20 cellular contexts compared by ENCODE assay signal in the genomic region with DNA sequence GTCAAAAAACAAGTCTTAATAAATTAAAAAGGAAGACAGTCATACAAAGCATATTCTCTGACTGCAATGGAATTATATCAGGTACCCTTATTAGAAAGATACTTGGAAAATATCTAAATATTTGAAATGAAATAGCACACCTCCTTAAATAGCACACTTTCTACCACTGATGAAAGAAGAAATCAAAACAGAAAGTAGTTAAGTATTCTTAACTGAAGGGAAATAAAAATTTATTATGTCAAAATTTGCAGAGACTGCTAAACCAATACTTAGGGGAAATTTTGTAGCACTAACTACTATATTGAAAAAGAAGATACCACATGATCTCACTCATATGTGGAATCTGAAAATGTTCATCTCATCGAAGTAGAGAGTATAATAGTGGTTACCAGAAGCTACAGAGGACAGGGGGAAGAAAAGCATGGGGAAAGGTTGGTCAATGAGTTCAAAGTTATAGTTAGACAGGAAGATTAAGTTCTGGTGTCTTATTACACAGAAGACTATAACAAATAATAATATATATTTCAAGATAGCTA.
"Had no signal": no experiment of that assay in that cellular context is flagged by ENCODE, and none has a peak within 500 bp of the region (broad histone marks: within the 10 kb centered on the region; RNA-seq: fewer than 3 reads in every experiment).

No MANE protein-coding gene starts in this region.

- DNase-seq: activated CD4-positive, alpha-beta T cell treated with anti-CD3 and anti-CD28 coated beads for 1 hour; activated effector memory CD4-positive, alpha-beta T cell treated with Interleukin-2 at 50 U/mL for 16 hours; activated naive CD4-positive, alpha-beta T cell treated with Interleukin-2 at 50 U/mL for 16 hours; anterior cingulate cortex; endodermal cell; foreskin fibroblast; heart left ventricle; hypothalamus; immature natural killer cell; kidney; left colon; mammary epithelial cell; naive thymus-derived CD4-positive, alpha-beta T cell; pancreas; psoas muscle; stimulated activated CD4-positive, alpha-beta T cell treated with anti-CD3 and anti-CD28 coated beads, Interleukin-1b, Interleukin-23, amount 100 ng/mL, for 48 hours; stimulated activated naive CD4-positive, alpha-beta T cell treated with Interleukin-2 at 50 U/mL for 16 hours; T1000; WERI-Rb-1 had no signal

- ATAC-seq: esophagus mucosa; heart left ventricle; left colon; naive thymus-derived CD4-positive, alpha-beta T cell; pancreas; psoas muscle had no signal
